Comparison of ENCODE assay signal across 19 cellular contexts in genomic region chr10:14219411-14219810, GRCh38.
DNase-seq lines count a peak whose midpoint lies in the region; ATAC-seq and TF ChIP-seq lines count a peak whose summit lies in the region.
"Had no signal": no experiment of that assay in that cellular context is flagged by ENCODE, and none has a peak within 500 bp of the region (broad histone marks: within the 10 kb centered on the region; RNA-seq: fewer than 3 reads in every experiment).

No MANE protein-coding gene starts in this region.

- no peak overlapping the region for H2AK9ac ChIP-seq in IMR-90 (replicated peaks; ENCODE audit: low read depth, low read length, poor library complexity)

- H2BK5ac ChIP-seq in IMR-90 (ENCODE audit: low read depth, low read length, poor library complexity, severe bottlenecking), result no peak overlapping the region

- no peaks in the 10 kb centered on the region for H3K9me1 ChIP-seq in IMR-90 (ENCODE audit: insufficient read depth, low read length)

- H3K18ac ChIP-seq in IMR-90 (ENCODE audit: low read depth, low read length), result no peak overlapping the region

- H3K36me3 ChIP-seq in IMR-90 (ENCODE audit: control insufficient read depth, insufficient read depth, low read length) (no peaks in the 10 kb centered on the region), prostate gland (no peaks in the 10 kb centered on the region)

- H3K9me3 ChIP-seq in IMR-90 (ENCODE audit: control insufficient read depth, insufficient read depth, low read length) (no peaks in the 10 kb centered on the region), prostate gland (no peaks in the 10 kb centered on the region)

- peak; percentile 43 for DNase-seq in IMR-90
- peak; percentile 93 for DNase-seq in T1000 (lab: John Stamatoyannopoulos, UW)
- DNase-seq in choroid plexus epithelial cell (ENCODE audit: low read depth), result peak; percentile 28
- DNase-seq in renal cortical epithelial cell (ENCODE audit: low read depth), result peak; percentile 46
- no peak for DNase-seq in NCI-H1105 treated with DMSO at 0.1 percent for 48 hours (lab: John Stamatoyannopoulos, UW)
- no peak for DNase-seq in prostate gland (ENCODE audit: low spot score)
- DNase-seq: C1 segment of cervical spinal cord, DND-41, GM23248, HCEC 1CT, MM.1S, NCI-H1092 treated with DMSO at 0.1 percent for 48 hours, NCI-H2081 treated with DMSO at 0.1 percent for 48 hours, NCI-H748 treated with DMSO at 0.1 percent for 48 hours, SHP77 treated with DMSO at 0.1 percent for 48 hours had no signal

- CTCF ChIA-PET in IMR-90 (lab: Yijun Ruan, JAX), result no interaction called here

- no peak for TF ChIP-seq RAD21 in IMR-90 (IDR thresholded peaks at IDR 0.05; ENCODE audit: low read length)

- ATAC-seq in IMR-90 (ENCODE audit: low read depth) (peak; percentile 32; the same call in 1 of the 2 replicates), HG03135 (IDR thresholded peaks at IDR 0.05; ENCODE audit: unreplicated experiment) (no peak)
- ATAC-seq: GM12878, SK-N-SH treated with all-trans-retinoic acid at 6 μM for 48 hours had no signal

- POLR2A ChIA-PET in IMR-90 (lab: Charles Lee; ENCODE audit: unreplicated experiment), result no interaction called here

- no TSS peak for BruUV-seq in IMR-90 (replicated peaks; lab: Mats Ljungman, UMichigan)

- 60% methylated on average over 2 of the region's 5 CpGs; no CpG with 5 or more reads in 1 of the 2 experiments for WGBS in IMR-90 (ENCODE audit: extremely low coverage in 2 of 2, insufficient read length in 1 of 2), 2 experiments
- 92% methylated on average over 5 of the region's 5 CpGs for WGBS in prostate gland

- H4K91ac ChIP-seq in IMR-90 (ENCODE audit: insufficient read depth, low read depth, low read length), result no peak overlapping the region

- H3K14ac ChIP-seq in IMR-90 (replicated peaks; ENCODE audit: low read depth, low read length), result no peak overlapping the region

- no peak overlapping the region for H3K23ac ChIP-seq in IMR-90 (ENCODE audit: low read depth, low read length)

- TF ChIP-seq POLR2A in IMR-90 (IDR thresholded peaks at IDR 0.05; ENCODE audit: low read depth, low read length) (no peak), prostate gland (IDR thresholded peaks at IDR 0.05) (no peak)

- H2AK5ac ChIP-seq in IMR-90 (ENCODE audit: low read depth, low read length), result no peak overlapping the region

- no peak overlapping the region for H4K8ac ChIP-seq in IMR-90 (ENCODE audit: low read depth in 2 of 2, low read length in 2 of 2)

- no peak overlapping the region for H2AFZ ChIP-seq in IMR-90 (replicated peaks; ENCODE audit: low read length, poor library complexity)
- H2AFZ ChIP-seq: GM23248 had no signal

- H3K27ac ChIP-seq in IMR-90 (ENCODE audit: insufficient read depth, low read length) (no peak overlapping the region), prostate gland (no peak overlapping the region)
- H3K27ac ChIP-seq: GM23248, HL-60 had no signal

- no peak overlapping the region for H4K5ac ChIP-seq in IMR-90 (ENCODE audit: low read depth, low read length)

- H2BK120ac ChIP-seq in IMR-90 (ENCODE audit: low read depth, low read length), result no peak overlapping the region

- H3K27me3 ChIP-seq in IMR-90 (ENCODE audit: control insufficient read depth, insufficient read depth, low read length), result peaks cover 62% of the 10 kb centered on the region
- no peaks in the 10 kb centered on the region for H3K27me3 ChIP-seq in prostate gland (replicated peaks; ENCODE audit: insufficient read depth)

- H2BK20ac ChIP-seq in IMR-90 (ENCODE audit: low read depth, low read length), result no peak overlapping the region

- no peak overlapping the region for H2BK15ac ChIP-seq in IMR-90 (ENCODE audit: low read depth, low read length)

- H3K79me1 ChIP-seq in IMR-90 (ENCODE audit: low read depth in 1 of 2, low read length in 2 of 2), result no peaks in the 10 kb centered on the region

- in situ Hi-C loops in IMR-90 (cut with MboI; ENCODE audit: low sequenced_read_pairs), result no loop called here

- H3K9ac ChIP-seq in IMR-90 (ENCODE audit: low read depth, low read length), result no peak overlapping the region
- H3K9ac ChIP-seq: GM23248 had no signal

- intact Hi-C loops in IMR-90 (cut with micrococcal nuclease) (no loop called here), prostate gland (cut with DNase I) (no loop called here)

- TF ChIP-seq CTCF in IMR-90 (conservative IDR thresholded peaks at IDR 0.05; ENCODE audit: low read depth, low read length) (no peak), choroid plexus epithelial cell (conservative IDR thresholded peaks at IDR 0.05; ENCODE audit: low read depth, low read length) (no peak), prostate gland (IDR thresholded peaks at IDR 0.05) (no peak)

- H3K56ac ChIP-seq in IMR-90 (ENCODE audit: extremely low read depth, insufficient read depth, low read length), result no peak overlapping the region

- H3K4me2 ChIP-seq in IMR-90 (ENCODE audit: low read depth, low read length), result no peak overlapping the region

- dilution Hi-C loops in IMR-90 (cut with HindIII; ENCODE audit: low sequenced_read_pairs, unreplicated experiment), result no loop called here

- H3K4me1 ChIP-seq in IMR-90 (ENCODE audit: control insufficient read depth, insufficient read depth, low read length), result peaks cover 3% of the 10 kb centered on the region
- no peaks in the 10 kb centered on the region for H3K4me1 ChIP-seq in prostate gland (replicated peaks)

- H3K4me3 ChIP-seq in IMR-90 (ENCODE audit: insufficient read depth, low read depth, low read length) (no peak overlapping the region), choroid plexus epithelial cell (ENCODE audit: low read depth, low read length) (no peak overlapping the region), prostate gland (no peak overlapping the region)
- H3K4me3 ChIP-seq: GM12878, GM23248 had no signal

- no peaks in the 10 kb centered on the region for H4K20me1 ChIP-seq in IMR-90 (ENCODE audit: insufficient read depth, low read length)

- H3K4ac ChIP-seq in IMR-90 (ENCODE audit: low read depth, low read length), result no peak overlapping the region

TF ChIP-seq in IMR-90, 13 proteins besides CTCF, POLR2A, EP300 and RAD21:
- TF ChIP-seq RFX5 (IDR thresholded peaks at IDR 0.05; ENCODE audit: low read depth, low read length) (no peak), ELK1 (IDR thresholded peaks at IDR 0.05; ENCODE audit: borderline replicate concordance, low read depth, low read length) (no peak), MAZ (IDR thresholded peaks at IDR 0.05; ENCODE audit: borderline replicate concordance, low read depth, low read length) (no peak), BHLHE40 (IDR thresholded peaks at IDR 0.05; ENCODE audit: low read depth, low read length) (no peak)

Comparison
In these comparisons a context has a peak if more than half of its experiments do, and no peak if none do; other contexts are left out.
1. DNase-seq: peak in IMR-90 (single experiment), T1000 (single experiment), choroid plexus epithelial cell (single experiment) and renal cortical epithelial cell (single experiment); none in NCI-H1105 treated with DMSO at 0.1 percent for 48 hours (single experiment) and prostate gland (single experiment).